8 cellular contexts compared by ENCODE assay signal in the genomic region with DNA sequence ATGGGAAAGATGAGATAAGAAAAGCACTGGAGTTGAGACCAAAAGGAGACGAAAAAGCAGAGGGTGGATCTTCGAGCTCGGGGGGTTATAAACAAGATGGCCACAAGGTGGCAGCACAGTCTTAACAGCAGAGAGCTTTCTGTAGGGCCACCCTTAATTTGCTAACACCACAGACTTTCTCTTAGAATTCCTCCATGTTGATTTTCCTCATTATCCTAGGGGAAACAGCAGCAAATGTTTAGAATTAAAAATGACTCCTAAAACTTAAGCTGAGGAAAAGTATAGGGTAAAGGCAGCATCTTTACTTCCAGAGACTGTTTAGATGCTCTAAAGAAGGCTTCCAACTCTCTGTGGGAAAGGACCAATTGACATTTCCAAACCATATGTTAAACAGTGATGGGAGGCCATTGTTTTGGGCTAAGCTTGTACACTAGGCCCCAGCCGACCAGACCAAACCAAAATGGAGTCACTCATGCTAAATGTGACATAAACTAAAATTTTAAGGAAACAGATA. TPM values are rescaled to one million over a fixed set of nuclear protein-coding genes. Genes with fewer than 3 reads are reported as not detected.
A peak's percentile ranks its signal among the peaks of the same experiment; 100 is the strongest.
DNase-seq lines count a peak whose midpoint lies in the region; ATAC-seq and TF ChIP-seq lines count a peak whose summit lies in the region.

No MANE protein-coding gene starts in this region.

- no peaks in the 10 kb centered on the region for H3K27me3 ChIP-seq in BE2C
- H3K27me3 ChIP-seq in Karpas-422 (ENCODE audit: low read length) = no peaks in the 10 kb centered on the region
- H3K27me3 ChIP-seq in PC-9 (ENCODE audit: insufficient read depth, low read depth) = no peaks in the 10 kb centered on the region
- no peaks in the 10 kb centered on the region for H3K27me3 ChIP-seq in neural progenitor cell

- H3K4me3 Mint-ChIP-seq in neural progenitor cell = no peak overlapping the region

- H3K27ac ChIP-seq in Karpas-422 (ENCODE audit: low read length) (no peak overlapping the region), PC-9 (no peak overlapping the region), neural progenitor cell (no peak overlapping the region)

- peak; percentile 53 for ATAC-seq in GM19372 (IDR thresholded peaks at IDR 0.05; ENCODE audit: low read depth, unreplicated experiment)

- peak; percentile 95 for TF ChIP-seq CTCF in BE2C (IDR thresholded peaks at IDR 0.05; ENCODE audit: low read depth, low read length)
- TF ChIP-seq CTCF in PC-9 (conservative IDR thresholded peaks at IDR 0.05) = peak; percentile 94
- peak; percentile 93 for TF ChIP-seq CTCF in fibroblast of mammary gland (conservative IDR thresholded peaks at IDR 0.05; ENCODE audit: control insufficient read depth, insufficient read depth, low read depth, low read length)
- peak; percentile 94 for TF ChIP-seq CTCF in neural progenitor cell (IDR thresholded peaks at IDR 0.05)

- H3K9me3 ChIP-seq in BE2C (no peaks in the 10 kb centered on the region), Karpas-422 (ENCODE audit: low read length) (no peaks in the 10 kb centered on the region), PC-9 (ENCODE audit: insufficient read depth, low read depth) (no peaks in the 10 kb centered on the region), neural progenitor cell (ENCODE audit: low read depth) (no peaks in the 10 kb centered on the region)

- peaks cover 3% of the 10 kb centered on the region for H3K27me3 Mint-ChIP-seq in neural progenitor cell (ENCODE audit: insufficient read depth, low read depth)

- H3K9ac ChIP-seq in Karpas-422 (ENCODE audit: low read length) = no peak overlapping the region
- H3K9ac ChIP-seq in neural progenitor cell = no peak overlapping the region

- H2AFZ ChIP-seq in Karpas-422 (ENCODE audit: low read length) (no peak overlapping the region), PC-9 (no peak overlapping the region), neural progenitor cell (replicated peaks) (peak overlapping the region; percentile 74)

- H3F3A ChIP-seq in PC-9 (ENCODE audit: insufficient read depth, low read depth) = no peaks in the 10 kb centered on the region
- H3F3A ChIP-seq in neural progenitor cell (ENCODE audit: low read depth) = no peaks in the 10 kb centered on the region

- peaks cover 20% of the 10 kb centered on the region for H3K4me1 Mint-ChIP-seq in neural progenitor cell

- POLR2A ChIA-PET in PC-9 (lab: Charles Lee; ENCODE audit: unreplicated experiment) = interaction anchor here (0.6 kb wide), 1 partner anchor 97 kb away, joined by 3 read pairs; no protein-coding TSS in a partner anchor

- CTCF ChIA-PET in PC-9 (lab: Charles Lee) = interaction anchor here (0.5 to 1.9 kb wide), 6 partner anchors 9 to 260 kb away, joined by 3 to 17 read pairs (median 4); no protein-coding TSS in a partner anchor

- no peaks in the 10 kb centered on the region; the same call in 1 of the 2 replicates for H4K20me1 ChIP-seq in Karpas-422 (ENCODE audit: insufficient read depth, low read depth, low read length)
- H4K20me1 ChIP-seq in PC-9 (ENCODE audit: insufficient read depth) = no peaks in the 10 kb centered on the region
- H4K20me1 ChIP-seq in neural progenitor cell (ENCODE audit: low read depth) = no peaks in the 10 kb centered on the region

- H3K36me3 ChIP-seq in BE2C (no peaks in the 10 kb centered on the region), Karpas-422 (ENCODE audit: insufficient read depth, low read length) (no peaks in the 10 kb centered on the region), PC-9 (ENCODE audit: low read depth) (no peaks in the 10 kb centered on the region), neural progenitor cell (no peaks in the 10 kb centered on the region)

- H3K4me2 ChIP-seq in Karpas-422 (ENCODE audit: low read depth, low read length, poor library complexity, severe bottlenecking) (no peak overlapping the region), PC-9 (no peak overlapping the region), neural progenitor cell (no peak overlapping the region)

- no peaks in the 10 kb centered on the region for H3K79me2 ChIP-seq in Karpas-422 (ENCODE audit: low read length)
- no peaks in the 10 kb centered on the region for H3K79me2 ChIP-seq in PC-9 (ENCODE audit: low read depth)
- H3K79me2 ChIP-seq in neural progenitor cell (ENCODE audit: low read depth) = no peaks in the 10 kb centered on the region

- H3K4me3 ChIP-seq in BE2C (ENCODE audit: low read depth, low read length) = no peak overlapping the region
- no peak overlapping the region for H3K4me3 ChIP-seq in Karpas-422 (ENCODE audit: low read length)
- no peak overlapping the region for H3K4me3 ChIP-seq in PC-9
- no peak overlapping the region for H3K4me3 ChIP-seq in fibroblast of mammary gland (ENCODE audit: control insufficient read depth, low read depth, low read length)
- no peak overlapping the region for H3K4me3 ChIP-seq in neural progenitor cell

- BruUV-seq in PC-9 (replicated peaks; lab: Mats Ljungman, UMichigan) = no TSS peak

- DNase-seq in BE2C = peak; percentile 80
- DNase-seq in Karpas-422 = peak; percentile 90
- DNase-seq in PC-9 = peak; percentile 54 to 68
- peak; percentile 80 to 81 for DNase-seq in activated T-cell treated with anti-CD3 and anti-CD28 coated beads, Interleukin-2, amount 50 U/mL, for 48 hours
- DNase-seq in fibroblast of mammary gland (ENCODE audit: low read depth) = peak; percentile 85
- DNase-seq in neural progenitor cell (ENCODE audit: low spot score) = peak; percentile 89
- DNase-seq in stromal cell of bone marrow (ENCODE audit: low read depth) = peak; percentile 72

- intact Hi-C loops in PC-9 (cut with micrococcal nuclease; ENCODE audit: unreplicated experiment) = loop anchor here (1.0 to 5.0 kb wide), 4 partner anchors 30 to 1037 kb away; no protein-coding TSS in a partner anchor

- no peak overlapping the region for H3K27ac Mint-ChIP-seq in neural progenitor cell

- H3K36me3 Mint-ChIP-seq in neural progenitor cell = peaks cover 1% of the 10 kb centered on the region

- H3K4me1 ChIP-seq in BE2C (peaks cover 5% of the 10 kb centered on the region; the same call in 1 of the 2 replicates), Karpas-422 (ENCODE audit: low read length) (peaks cover 14% of the 10 kb centered on the region), PC-9 (replicated peaks; ENCODE audit: insufficient read depth) (no peaks in the 10 kb centered on the region), neural progenitor cell (no peaks in the 10 kb centered on the region)

- H3K9me2 ChIP-seq in Karpas-422 (replicated peaks; ENCODE audit: insufficient read depth, low read length) = no peaks in the 10 kb centered on the region
- H3K9me2 ChIP-seq in PC-9 (ENCODE audit: insufficient read depth) = no peaks in the 10 kb centered on the region

- H3K9me3 Mint-ChIP-seq in neural progenitor cell = peaks cover 5% of the 10 kb centered on the region

RNA-seq across cellular contexts. Expression of gene APOBEC4, which starts 2.5 kb away (rescaled TPM):
- polyA plus RNA-seq in BE2C (2012; ENCODE audit: insufficient read depth, insufficient read length, low read depth) = not detected
- not detected in 2 replicates for total RNA-seq in Karpas-422 (2014; rRNA removed; shearing (Covaris generic); ENCODE audit: low replicate concordance)
- total RNA-seq in PC-9 (2021) (not detected in 2 replicates), neural progenitor cell (ENCODE audit: low replicate concordance) (not detected in 2 replicates)

RNA-seq across cellular contexts. Expression of gene ARPC5, which starts 20.0 kb away (rescaled TPM):
- polyA plus RNA-seq in BE2C (2012; ENCODE audit: insufficient read depth, insufficient read length, low read depth) = 92.3 TPM
- 93.3 and 238 TPM in 2 replicates for total RNA-seq in Karpas-422 (2014; rRNA removed; shearing (Covaris generic); ENCODE audit: low replicate concordance)
- total RNA-seq in PC-9 (2021) = 143 and 150 TPM in 2 replicates
- 90.1 and 131 TPM in 2 replicates for total RNA-seq in neural progenitor cell (ENCODE audit: low replicate concordance)
